In the genomic region with DNA sequence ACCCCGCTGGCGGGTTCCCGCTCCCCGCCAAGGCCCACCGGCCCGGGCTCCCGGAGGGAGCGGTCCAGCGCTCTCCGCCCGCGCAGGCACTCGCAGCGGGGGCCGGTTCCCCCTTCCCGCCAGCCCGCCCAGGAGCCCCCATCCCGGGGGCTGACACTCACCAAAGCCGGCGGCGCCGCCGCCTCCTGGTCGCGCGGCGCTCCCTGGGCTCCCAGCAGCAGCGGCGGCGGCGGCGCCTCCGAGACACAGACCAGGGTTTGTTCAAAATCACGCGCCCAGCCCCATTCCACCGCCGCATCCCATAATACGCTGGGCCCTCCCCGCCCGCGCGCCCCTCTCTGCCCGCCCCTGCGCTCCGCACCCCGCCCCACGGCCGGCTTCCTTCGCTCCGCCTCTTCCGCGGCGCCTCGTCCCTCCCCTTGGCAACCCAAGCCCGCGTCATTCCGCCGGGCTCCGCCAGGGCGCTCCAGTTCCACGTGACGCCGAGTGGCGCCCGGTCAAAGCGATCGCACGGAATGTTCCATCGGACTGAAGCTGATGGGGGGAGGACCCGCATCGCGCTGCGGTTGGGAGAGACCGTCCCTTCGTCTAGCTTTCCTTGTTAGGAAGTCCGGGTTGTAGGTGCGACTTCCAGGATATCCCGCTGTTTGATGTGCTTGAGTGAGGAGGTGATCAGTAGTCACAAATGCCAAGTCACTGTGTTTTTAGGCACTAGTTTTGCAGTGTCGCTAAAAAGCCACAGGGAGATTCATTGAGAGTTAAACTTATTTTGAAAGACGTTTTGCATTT, we compare ENCODE assay signal across 1 cellular context.
TF ChIP-seq lines count a peak whose summit lies in the region.

No MANE protein-coding gene starts in this region.

TF ChIP-seq in H1, 55 proteins besides CTCF, POLR2A, EP300 and RAD21 (continued from another document):
- TF ChIP-seq SRF (IDR thresholded peaks at IDR 0.05; ENCODE audit: low read depth, low read length) = peak; percentile 47
- no peak for TF ChIP-seq KDM1A (IDR thresholded peaks at IDR 0.05; ENCODE audit: borderline replicate concordance, low read length)
